8 cellular contexts compared by ENCODE assay signal in the genomic region with DNA sequence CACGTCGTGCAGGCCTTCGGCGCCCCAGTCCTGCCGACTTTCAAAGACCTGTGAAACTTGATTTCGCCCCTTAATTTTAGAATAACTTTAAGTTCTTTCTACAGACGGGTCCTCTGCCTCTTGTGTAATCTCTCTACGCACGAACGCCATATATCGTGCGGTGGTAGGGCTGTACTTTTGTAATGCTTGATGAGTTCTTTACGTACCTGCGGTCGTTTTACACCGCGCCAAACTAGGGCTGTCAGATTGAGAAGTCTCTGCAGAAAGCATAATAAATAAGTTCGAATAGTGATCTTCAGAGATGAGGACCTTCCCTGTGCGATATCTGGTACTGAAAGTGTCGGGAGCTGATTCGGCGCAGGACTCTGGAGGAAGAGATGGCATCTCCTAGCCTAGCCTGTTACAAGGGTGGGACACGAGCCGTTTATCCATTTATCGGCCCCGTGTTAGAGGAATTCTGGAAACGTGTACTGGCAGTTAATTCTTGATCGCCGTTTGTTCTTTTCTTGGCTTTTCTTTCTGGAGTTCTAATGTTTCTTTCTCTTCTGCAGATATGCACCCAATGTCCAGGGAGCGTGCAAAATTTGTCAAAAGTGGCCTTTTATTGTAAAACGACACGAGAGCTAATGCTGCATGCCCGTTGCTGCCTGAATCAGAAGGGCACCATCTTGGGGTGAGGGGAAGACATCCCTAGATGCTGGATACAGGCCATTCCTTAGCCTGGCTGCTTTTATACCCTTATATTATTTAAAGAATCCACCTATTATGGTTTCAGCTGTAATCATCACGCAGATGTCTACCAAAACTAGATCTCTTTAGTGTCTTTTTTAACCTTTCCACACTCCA. TPM values are rescaled to one million over a fixed set of nuclear protein-coding genes. Genes with fewer than 3 reads are reported as not detected.
DNase-seq lines count a peak whose midpoint lies in the region; ATAC-seq, FAIRE-seq and TF ChIP-seq lines count a peak whose summit lies in the region.

No MANE protein-coding gene starts in this region.

- H3K36me3 ChIP-seq in Peyer's patch (peaks cover 0 to 5% (median 0%) of the 10 kb centered on the region in 3 donors), astrocyte (ENCODE audit: insufficient read depth, low read length) (peaks cover 14% of the 10 kb centered on the region)

- peak overlapping the region; percentile 94 for H2AFZ ChIP-seq in astrocyte (ENCODE audit: low read depth, low read length)

- H3K27ac Mint-ChIP-seq in astrocyte (ENCODE audit: unreplicated experiment) = peak overlapping the region; percentile 99
- peak overlapping the region; percentile 99 for H3K27ac Mint-ChIP-seq in stimulated activated effector memory CD8-positive, alpha-beta T cell treated with anti-CD3 and anti-CD28 coated beads, Interleukin-12 subunit alpha, Interleukin-12 subunit beta, amount 100 ng/mL, for 72 hours

- no peaks in the 10 kb centered on the region for H3K27me3 ChIP-seq in Peyer's patch
- H3K27me3 ChIP-seq in astrocyte (ENCODE audit: insufficient read depth, low read length) = no peaks in the 10 kb centered on the region

- peak overlapping the region; percentile 95 for H3K4me3 Mint-ChIP-seq in astrocyte (ENCODE audit: unreplicated experiment)
- H3K4me3 Mint-ChIP-seq in stimulated activated effector memory CD8-positive, alpha-beta T cell treated with anti-CD3 and anti-CD28 coated beads, Interleukin-12 subunit alpha, Interleukin-12 subunit beta, amount 100 ng/mL, for 72 hours = peak overlapping the region; percentile 92

- no peaks in the 10 kb centered on the region for H3K27me3 Mint-ChIP-seq in astrocyte (ENCODE audit: low read depth, unreplicated experiment)

- peak overlapping the region; percentile 63 to 88 (median 82) for H3K4me3 ChIP-seq in Peyer's patch
- peak overlapping the region; percentile 74 for H3K4me3 ChIP-seq in astrocyte (ENCODE audit: insufficient read depth, low read depth, low read length)
- peak overlapping the region; percentile 94 for H3K4me3 ChIP-seq in iPS-18c (ENCODE audit: insufficient read depth, low read depth, low read length)

- peak; percentile 11 for ATAC-seq in HG03135 (IDR thresholded peaks at IDR 0.05; ENCODE audit: unreplicated experiment)
- peak; percentile 55 for ATAC-seq in stimulated activated effector memory CD8-positive, alpha-beta T cell treated with anti-CD3 and anti-CD28 coated beads, Interleukin-12 subunit alpha, Interleukin-12 subunit beta, amount 100 ng/mL, for 72 hours

- peaks cover 10% of the 10 kb centered on the region for H3K36me3 Mint-ChIP-seq in astrocyte (ENCODE audit: low read depth, unreplicated experiment)
- H3K36me3 Mint-ChIP-seq in stimulated activated effector memory CD8-positive, alpha-beta T cell treated with anti-CD3 and anti-CD28 coated beads, Interleukin-12 subunit alpha, Interleukin-12 subunit beta, amount 100 ng/mL, for 72 hours = peaks cover 69% of the 10 kb centered on the region

- H3K4me2 ChIP-seq in astrocyte (ENCODE audit: low read length) = peak overlapping the region; percentile 90

- peaks cover 23% of the 10 kb centered on the region for H3K4me1 Mint-ChIP-seq in astrocyte (ENCODE audit: low read depth, unreplicated experiment)
- H3K4me1 Mint-ChIP-seq in stimulated activated effector memory CD8-positive, alpha-beta T cell treated with anti-CD3 and anti-CD28 coated beads, Interleukin-12 subunit alpha, Interleukin-12 subunit beta, amount 100 ng/mL, for 72 hours = peaks cover 39% of the 10 kb centered on the region

- H3K9me3 ChIP-seq in Peyer's patch (no peaks in the 10 kb centered on the region), astrocyte (ENCODE audit: insufficient read depth, low read depth, low read length) (no peaks in the 10 kb centered on the region), iPS-18c (ENCODE audit: control insufficient read depth, insufficient read depth, low read length) (no peaks in the 10 kb centered on the region)

- no peak for FAIRE-seq in astrocyte (lab: Jason Lieb, UNC)

- peak overlapping the region; percentile 93 for H3K9ac ChIP-seq in astrocyte (ENCODE audit: low read length)

- TF ChIP-seq POLR2A in Peyer's patch (IDR thresholded peaks at IDR 0.05) = no peak

- H4K20me1 ChIP-seq in astrocyte (ENCODE audit: insufficient read depth, low read length) = no peaks in the 10 kb centered on the region

- TF ChIP-seq CTCF in Peyer's patch (IDR thresholded peaks at IDR 0.05) (no peak), astrocyte (IDR thresholded peaks at IDR 0.05; ENCODE audit: insufficient read depth, low read depth, low read length) (no peak)

- H3K27ac ChIP-seq in Peyer's patch (peak overlapping the region; percentile 95 to 98 (median 96)), astrocyte (ENCODE audit: low read depth, low read length) (peak overlapping the region; percentile 92)

- H3K4me1 ChIP-seq in Peyer's patch = peaks cover 0 to 28% (median 7%) of the 10 kb centered on the region in 4 donors
- peaks cover 15% of the 10 kb centered on the region for H3K4me1 ChIP-seq in astrocyte (ENCODE audit: insufficient read depth, low read length)

- DNase-seq in activated gamma-delta T cell treated with Interleukin-2 at 50 U/mL for 16 hours = peak; percentile 35
- DNase-seq in activated gamma-delta T cell (lab: John Stamatoyannopoulos, UW) = no peak
- peak in 1 of 3 donors; percentile 37 for DNase-seq in Peyer's patch
- peak; percentile 70 for DNase-seq in astrocyte (ENCODE audit: low read depth)
- no peak for DNase-seq in stimulated activated effector memory CD8-positive, alpha-beta T cell treated with anti-CD3 and anti-CD28 coated beads, Interleukin-12 subunit alpha, Interleukin-12 subunit beta, amount 100 ng/mL, for 72 hours (ENCODE audit: low spot score in 2 of 2)
- DNase-seq in activated CD8-positive, alpha-beta memory T cell treated with anti-CD3 and anti-CD28 coated beads, Interleukin-2, amount 50 U/mL, for 4 hours = no peak

- peaks cover 27% of the 10 kb centered on the region for H3K79me2 ChIP-seq in astrocyte (ENCODE audit: insufficient read depth, low read length)

- H3K9me3 Mint-ChIP-seq in astrocyte (ENCODE audit: unreplicated experiment) = no peaks in the 10 kb centered on the region
- H3K9me3 Mint-ChIP-seq in stimulated activated effector memory CD8-positive, alpha-beta T cell treated with anti-CD3 and anti-CD28 coated beads, Interleukin-12 subunit alpha, Interleukin-12 subunit beta, amount 100 ng/mL, for 72 hours = no peaks in the 10 kb centered on the region

RNA-seq across cellular contexts. Expression of a gene that starts 0.8 kb away (rescaled TPM):
- total RNA-seq in Peyer's patch (10 to 100 TPM; 42.3 to 78.4 (median 65.8) TPM), astrocyte (43.9 and 54.0 TPM in 2 replicates)

RNA-seq across cellular contexts. Expression of a gene that starts 1.0 kb away (rescaled TPM):
- total RNA-seq in Peyer's patch = 100 to 1,000 TPM in 2 of 4 donors, 10 to 100 TPM in 2; 88.3 to 121 (median 101) TPM
- 62.9 and 66.9 TPM in 2 replicates for total RNA-seq in astrocyte

RNA-seq across cellular contexts. Expression of a gene that starts 4.3 kb away (rescaled TPM):
- total RNA-seq in Peyer's patch (10 to 100 TPM; 21.2 to 42.9 (median 36.7) TPM), astrocyte (50.7 and 51.2 TPM in 2 replicates)

RNA-seq across cellular contexts. Expression of a gene that starts 50.0 kb away (rescaled TPM):
- total RNA-seq in Peyer's patch (under 1 TPM in 1 of 4 donors, not detected in 3; 0.35 TPM), astrocyte (0.16 and 0.34 TPM in 2 replicates)

Comparison
In these comparisons a context has a peak if more than half of its experiments do, and no peak if none do; other contexts are left out.
1. DNase-seq: peak in activated gamma-delta T cell treated with Interleukin-2 at 50 U/mL for 16 hours (single experiment) and astrocyte (single experiment); none in activated gamma-delta T cell (single experiment), stimulated activated effector memory CD8-positive, alpha-beta T cell treated with anti-CD3 and anti-CD28 coated beads, Interleukin-12 subunit alpha, Interleukin-12 subunit beta, amount 100 ng/mL, for 72 hours (0 of 2) and activated CD8-positive, alpha-beta memory T cell treated with anti-CD3 and anti-CD28 coated beads, Interleukin-2, amount 50 U/mL, for 4 hours (single experiment).
2. Peak in every context shown above with its lines, with median percentiles within 50 percentile points of each other: H3K4me3 ChIP-seq.